Comparison of ENCODE assay signal across 17 cellular contexts in genomic region chr11:122126024-122126678, GRCh38. TPM values are rescaled to one million over a fixed set of nuclear protein-coding genes. Genes with fewer than 3 reads are reported as not detected.
"Had no signal": no experiment of that assay in that cellular context is flagged by ENCODE, and none has a peak within 500 bp of the region (broad histone marks: within the 10 kb centered on the region; RNA-seq: fewer than 3 reads in every experiment).

No MANE protein-coding gene starts in this region.

- H3K4me1 ChIP-seq: prostate gland, right lobe of liver, suprapubic skin had no signal

- ATAC-seq: esophagus mucosa, mucosa of descending colon, natural killer cell, T-helper 17 cell had no signal

- H3K27me3 Mint-ChIP-seq: activated CD4-positive, alpha-beta memory T cell treated with anti-CD3 and anti-CD28 coated beads, Interleukin-2, amount 10 ng/mL, durations not matched to agents 7 days and 5 days had no signal

- DNase-seq: activated CD4-positive, alpha-beta memory T cell treated with anti-CD3 and anti-CD28 coated beads, Interleukin-2, amount 10 ng/mL, durations not matched to agents 7 days and 5 days; activated CD4-positive, alpha-beta T cell treated with anti-CD3 and anti-CD28 coated beads for 1 hour; activated CD8-positive, alpha-beta memory T cell treated with anti-CD3 and anti-CD28 coated beads, Interleukin-2, amount 50 U/mL, for 4 hours; activated naive CD4-positive, alpha-beta T cell treated with Interleukin-2 at 50 U/mL for 16 hours; glutamatergic neuron; immature natural killer cell; mucosa of descending colon; natural killer cell; right lobe of liver; stimulated activated naive CD4-positive, alpha-beta T cell treated with Interleukin-2 at 50 U/mL for 16 hours; T-helper 17 cell; upper lobe of left lung had no signal

- H3K4me3 ChIP-seq: lung, mucosa of descending colon, prostate gland, right lobe of liver, suprapubic skin, upper lobe of left lung had no signal

- H3K4me1 Mint-ChIP-seq: activated CD4-positive, alpha-beta memory T cell treated with anti-CD3 and anti-CD28 coated beads, Interleukin-2, amount 10 ng/mL, durations not matched to agents 7 days and 5 days; immature natural killer cell; natural killer cell; T-helper 17 cell had no signal

- H3K27ac ChIP-seq: prostate gland, right lobe of liver, suprapubic skin, upper lobe of left lung had no signal

- H3K4me3 Mint-ChIP-seq: activated CD4-positive, alpha-beta memory T cell treated with anti-CD3 and anti-CD28 coated beads, Interleukin-2, amount 10 ng/mL, durations not matched to agents 7 days and 5 days; dendritic cell treated with granulocyte-macrophage colony-stimulating factor and Interleukin-4, amounts not matched to agents 40 ng/mL and 50 ng/mL, for 4 days; immature natural killer cell; natural killer cell; T-helper 17 cell had no signal

- H3K36me3 Mint-ChIP-seq: immature natural killer cell, natural killer cell had no signal

- H3K27ac Mint-ChIP-seq: activated CD4-positive, alpha-beta memory T cell treated with anti-CD3 and anti-CD28 coated beads, Interleukin-2, amount 10 ng/mL, durations not matched to agents 7 days and 5 days; dendritic cell treated with granulocyte-macrophage colony-stimulating factor and Interleukin-4, amounts not matched to agents 40 ng/mL and 50 ng/mL, for 4 days; immature natural killer cell; natural killer cell; T-helper 17 cell had no signal

- H3K9me3 Mint-ChIP-seq: dendritic cell treated with granulocyte-macrophage colony-stimulating factor and Interleukin-4, amounts not matched to agents 40 ng/mL and 50 ng/mL, for 4 days had no signal

- H3K36me3 ChIP-seq: prostate gland, right lobe of liver, suprapubic skin, upper lobe of left lung had no signal

- H3K27me3 ChIP-seq: right lobe of liver, suprapubic skin, upper lobe of left lung had no signal

- H3K9me3 ChIP-seq: mucosa of descending colon, prostate gland, right lobe of liver, suprapubic skin, upper lobe of left lung had no signal

RNA-seq across cellular contexts. Expression of gene BLID, which starts 10.1 kb away (rescaled TPM):
- total RNA-seq: activated CD4-positive, alpha-beta memory T cell treated with anti-CD3 and anti-CD28 coated beads, Interleukin-2, amount 10 ng/mL, durations not matched to agents 7 days and 5 days; natural killer cell; suprapubic skin; T-helper 17 cell had no signal
